ENCODE assay signal across 18 cellular contexts in genomic region chr10:4503076-4503475, GRCh38.
"Had no signal": no experiment of that assay in that cellular context is flagged by ENCODE, and none has a peak within 500 bp of the region (broad histone marks: within the 10 kb centered on the region; RNA-seq: fewer than 3 reads in every experiment).

No MANE protein-coding gene starts in this region.

- H3K36me3 ChIP-seq: adrenal gland, brain microvascular endothelial cell, neutrophil, tibial nerve had no signal

- H3K9ac ChIP-seq: SK-N-SH had no signal

- H3K9me3 Mint-ChIP-seq: activated naive CD4-positive, alpha-beta T cell treated with anti-CD3 and anti-CD28 coated beads for 36 hours; naive B cell; stimulated activated naive B cell treated with anti-CD40 and anti-IgM and Interleukin-4, amounts not matched to agents 10 μg/mL and 1 μg/mL and 100 μg/mL, for 72 hours had no signal

- H3K27ac Mint-ChIP-seq: activated CD8-positive, alpha-beta T cell treated with anti-CD3 and anti-CD28 coated beads, Interleukin-2, amount 10 ng/mL, durations not matched to agents 7 days and 5 days; activated naive CD4-positive, alpha-beta T cell treated with anti-CD3 and anti-CD28 coated beads for 36 hours; stimulated activated naive B cell treated with anti-CD40 and anti-IgM and Interleukin-4, amounts not matched to agents 10 μg/mL and 1 μg/mL and 100 μg/mL, for 72 hours had no signal

- H3K36me3 Mint-ChIP-seq: naive B cell; stimulated activated naive B cell treated with anti-CD40 and anti-IgM and Interleukin-4, amounts not matched to agents 10 μg/mL and 1 μg/mL and 100 μg/mL, for 72 hours had no signal

- H3K4me3 Mint-ChIP-seq: activated CD8-positive, alpha-beta T cell treated with anti-CD3 and anti-CD28 coated beads, Interleukin-2, amount 10 ng/mL, durations not matched to agents 7 days and 5 days; activated naive CD4-positive, alpha-beta T cell treated with anti-CD3 and anti-CD28 coated beads for 36 hours; naive B cell; stimulated activated naive B cell treated with anti-CD40 and anti-IgM and Interleukin-4, amounts not matched to agents 10 μg/mL and 1 μg/mL and 100 μg/mL, for 72 hours had no signal

- H3K27me3 ChIP-seq: adrenal gland, brain microvascular endothelial cell, dorsolateral prefrontal cortex, foreskin keratinocyte, neutrophil, tibial nerve had no signal

- DNase-seq: activated CD4-positive, alpha-beta T cell treated with anti-CD3 and anti-CD28 coated beads for 48 hours; activated CD8-positive, alpha-beta memory T cell treated with anti-CD3 and anti-CD28 coated beads, Interleukin-2, amount 50 U/mL, for 48 hours; activated CD8-positive, alpha-beta T cell treated with anti-CD3 and anti-CD28 coated beads, Interleukin-2, amount 10 ng/mL, durations not matched to agents 7 days and 5 days; activated naive CD4-positive, alpha-beta T cell treated with anti-CD3 and anti-CD28 coated beads for 36 hours; adrenal gland; brain microvascular endothelial cell; cerebellar nuclear complex; dorsolateral prefrontal cortex; foreskin keratinocyte; midbrain; naive B cell; right cardiac atrium; SK-N-SH; stimulated activated CD4-positive, alpha-beta T cell treated with anti-CD3 and anti-CD28 coated beads, Interleukin-2, amount 100 ng/mL, for 24 hours; stimulated activated naive B cell treated with anti-CD40 and anti-IgM and Interleukin-4, amounts not matched to agents 10 μg/mL and 1 μg/mL and 100 μg/mL, for 72 hours; T-helper 1 cell had no signal

- H3K27ac ChIP-seq: adrenal gland, brain microvascular endothelial cell, dorsolateral prefrontal cortex, foreskin keratinocyte, neutrophil, tibial nerve had no signal

- H3K4me1 Mint-ChIP-seq: naive B cell; stimulated activated naive B cell treated with anti-CD40 and anti-IgM and Interleukin-4, amounts not matched to agents 10 μg/mL and 1 μg/mL and 100 μg/mL, for 72 hours had no signal

- H3K4me3 ChIP-seq: adrenal gland, dorsolateral prefrontal cortex, tibial nerve had no signal

- H3K27me3 Mint-ChIP-seq: naive B cell had no signal

- H3K9me3 ChIP-seq: adrenal gland, neutrophil, SK-N-SH, tibial nerve had no signal

- ATAC-seq: activated CD8-positive, alpha-beta T cell treated with anti-CD3 and anti-CD28 coated beads, Interleukin-2, amount 10 ng/mL, durations not matched to agents 7 days and 5 days; foreskin keratinocyte; right cardiac atrium; stimulated activated naive B cell treated with anti-CD40 and anti-IgM and Interleukin-4, amounts not matched to agents 10 μg/mL and 1 μg/mL and 100 μg/mL, for 72 hours had no signal

- H3K4me2 ChIP-seq: SK-N-SH had no signal
